ENCODE assay signal across 15 cellular contexts in genomic region chr22:27796829-27797792, GRCh38. TPM values are rescaled to one million over a fixed set of nuclear protein-coding genes. Genes with fewer than 3 reads are reported as not detected.
A peak's percentile ranks its signal among the peaks of the same experiment; 100 is the strongest.
DNase-seq lines count a peak whose midpoint lies in the region; ATAC-seq and TF ChIP-seq lines count a peak whose summit lies in the region.
"Had no signal": no experiment of that assay in that cellular context is flagged by ENCODE, and none has a peak within 500 bp of the region (broad histone marks: within the 10 kb centered on the region; RNA-seq: fewer than 3 reads in every experiment).

No MANE protein-coding gene starts in this region.

- in situ Hi-C loops in gastrocnemius medialis (cut with MboI; ENCODE audit: low sequenced_read_pairs in 4 of 4) = loop anchor here in 1 of 4 donors (25.0 kb wide), 1 partner anchor 160 kb away; no protein-coding TSS in a partner anchor

- DNase-seq in gastrocnemius medialis = peak in 1 of 2 donors; percentile 58
- no peak for DNase-seq in breast epithelium (ENCODE audit: low spot score in 2 of 2)
- no peak for DNase-seq in NCI-H524 (lab: John Stamatoyannopoulos, UW)
- DNase-seq in NCI-H524 treated with DMSO at 0.1 percent for 48 hours (lab: John Stamatoyannopoulos, UW) = no peak
- DNase-seq: activated effector memory CD4-positive, alpha-beta T cell treated with anti-CD3 and anti-CD28 coated beads, Interleukin-2, amount 50 U/mL, for 16 hours; hippocampal formation; NCI-H1436; NCI-H510A; occipital lobe; OCI-M1 had no signal

- H3K27ac ChIP-seq in HUES64 (ENCODE audit: low read depth, low read length) (no peak overlapping the region), cingulate gyrus (ENCODE audit: low read depth, low read length) (peak overlapping the region; percentile 10), iPS-18a (ENCODE audit: low read length) (no peak overlapping the region), gastrocnemius medialis (peak overlapping the region; percentile 90 to 95 (median 94)), breast epithelium (no peak overlapping the region)

- WGBS in HUES64 = 74% methylated on average over 86 of the region's 86 CpGs

- peak overlapping the region; percentile 27 for H3K4me3 ChIP-seq in HUES64 (ENCODE audit: low read length)
- peak overlapping the region; percentile 11 for H3K4me3 ChIP-seq in iPS-18a (ENCODE audit: low read length)
- peak overlapping the region; percentile 78 to 99 (median 84) for H3K4me3 ChIP-seq in gastrocnemius medialis
- peak overlapping the region in 1 of 3 donors; percentile 17 for H3K4me3 ChIP-seq in breast epithelium
- H3K4me3 ChIP-seq: lung had no signal

- TF ChIP-seq CTCF in gastrocnemius medialis (IDR thresholded peaks at IDR 0.05 in 4 of 5, conservative IDR thresholded peaks at IDR 0.05 in 1 of 5) (no peak), breast epithelium (IDR thresholded peaks at IDR 0.05) (no peak)

- no peak overlapping the region for H3K9ac ChIP-seq in HUES64 (ENCODE audit: low read depth, low read length)
- no peak overlapping the region for H3K9ac ChIP-seq in iPS-18a (ENCODE audit: low read length)

- intact Hi-C loops in gastrocnemius medialis (cut with DNase I; ENCODE audit: low total_unique reads) = no loop called here
- intact Hi-C loops in breast epithelium (cut with DNase I; ENCODE audit: low total_unique reads) = no loop called here

- ATAC-seq in gastrocnemius medialis (no peak), HG02970 (IDR thresholded peaks at IDR 0.05; ENCODE audit: low FRiP score, unreplicated experiment) (no peak)

- TF ChIP-seq POLR2A in gastrocnemius medialis (IDR thresholded peaks at IDR 0.05) (peak in 1 of 2 donors; percentile 5), breast epithelium (IDR thresholded peaks at IDR 0.05) (no peak)

- H3K36me3 ChIP-seq in HUES64 (ENCODE audit: insufficient read depth, low read length) = no peaks in the 10 kb centered on the region; the same call in 1 of the 2 replicates
- H3K36me3 ChIP-seq in iPS-18a (ENCODE audit: control insufficient read depth, low read depth, low read length) = no peaks in the 10 kb centered on the region
- no peaks in the 10 kb centered on the region for H3K36me3 ChIP-seq in gastrocnemius medialis
- H3K36me3 ChIP-seq in breast epithelium = no peaks in the 10 kb centered on the region

- H3K4me1 ChIP-seq in HUES64 (ENCODE audit: insufficient read depth, low read length) (peaks cover 49% of the 10 kb centered on the region), iPS-18a (ENCODE audit: control insufficient read depth, low read depth, low read length) (peaks cover 40% of the 10 kb centered on the region), gastrocnemius medialis (peaks cover 40 to 77% of the 10 kb centered on the region in 2 donors), breast epithelium (peaks cover 0 to 5% of the 10 kb centered on the region in 2 donors)

- H3K9me3 ChIP-seq in HUES64 (ENCODE audit: insufficient read depth, low read depth, low read length) (no peaks in the 10 kb centered on the region), iPS-18a (ENCODE audit: control insufficient read depth, low read depth, low read length) (no peaks in the 10 kb centered on the region), gastrocnemius medialis (no peaks in the 10 kb centered on the region), breast epithelium (no peaks in the 10 kb centered on the region)

- H3K27me3 ChIP-seq in HUES64 (ENCODE audit: insufficient read depth, low read length) (peaks cover 63% of the 10 kb centered on the region), iPS-18a (ENCODE audit: control insufficient read depth, insufficient read depth, low read length) (peaks cover 90% of the 10 kb centered on the region), gastrocnemius medialis (no peaks in the 10 kb centered on the region), breast epithelium (peaks cover 0 to 22% of the 10 kb centered on the region in 2 donors)

RNA-seq across cellular contexts. Expression of gene MN1, which starts 4.4 kb away (rescaled TPM):
- 11.3 TPM for polyA plus RNA-seq in HUES64 (2013, experiment 1 of 2)
- polyA plus RNA-seq in HUES64 (2013, experiment 2 of 2) = 14.9 TPM
- total RNA-seq in gastrocnemius medialis (10 to 100 TPM in 3 of 4 donors, 1 to 10 TPM in 1; 8.8 to 40.0 (median 36.6) TPM), breast epithelium (1 to 10 TPM; 2.0 to 4.7 (median 3.2) TPM)

Comparison
In these comparisons a context has a peak if more than half of its experiments do, and no peak if none do; other contexts are left out.
1. H3K27ac ChIP-seq: peak in cingulate gyrus (single experiment) and gastrocnemius medialis (4 of 4); none in HUES64 (single experiment), iPS-18a (single experiment) and breast epithelium (0 of 2).